Comparison of ENCODE assay signal across 8 cellular contexts in the genomic region with DNA sequence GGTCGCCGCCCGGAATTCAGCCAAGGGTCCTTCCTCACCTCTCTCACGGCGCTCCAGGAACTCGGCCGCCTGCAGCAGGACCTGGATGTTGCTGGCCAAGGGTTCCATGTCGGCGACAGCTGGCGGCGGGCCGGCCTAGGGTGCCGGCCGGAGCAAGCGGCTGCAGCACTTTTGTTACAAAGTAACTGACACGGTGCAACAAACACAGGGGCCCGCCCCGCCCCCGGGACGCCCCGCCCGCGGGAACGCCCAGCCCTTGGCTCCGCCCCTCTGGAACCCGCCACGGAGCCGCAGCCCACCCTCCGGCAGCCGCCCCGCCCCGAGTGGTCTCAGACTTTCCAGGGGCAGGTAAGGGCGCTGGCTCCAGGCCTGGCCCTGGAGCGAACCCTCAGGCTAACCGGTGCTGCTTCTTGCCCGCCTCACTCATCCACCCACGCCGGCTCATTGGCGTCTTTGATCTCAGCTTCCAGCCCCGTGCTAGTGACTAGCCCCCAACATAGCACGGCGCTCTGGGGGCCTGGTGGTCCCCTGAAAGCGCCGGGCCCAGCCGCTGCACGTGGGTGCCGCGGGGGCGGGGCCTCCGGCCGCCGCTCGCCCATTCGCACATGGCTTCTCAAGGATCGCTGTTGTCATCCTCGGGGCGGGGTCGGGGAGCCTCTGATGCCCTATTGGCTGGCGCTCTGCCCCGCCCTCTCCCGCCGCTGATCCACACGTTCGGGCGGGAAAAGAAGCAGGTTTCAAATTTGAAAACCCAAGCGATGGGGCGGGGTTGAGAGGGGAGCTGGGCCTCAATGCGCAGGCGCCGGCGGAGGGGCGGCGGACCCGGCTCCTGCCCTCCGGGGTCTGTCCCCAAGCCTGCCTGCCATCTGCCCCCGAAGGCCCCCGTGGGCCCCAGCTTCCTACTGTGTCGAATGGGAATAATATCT. TPM values are rescaled to one million over a fixed set of nuclear protein-coding genes. Genes with fewer than 3 reads are reported as not detected.
DNase-seq lines count a peak whose midpoint lies in the region; ATAC-seq, FAIRE-seq and TF ChIP-seq lines count a peak whose summit lies in the region.

A gene with protein sequence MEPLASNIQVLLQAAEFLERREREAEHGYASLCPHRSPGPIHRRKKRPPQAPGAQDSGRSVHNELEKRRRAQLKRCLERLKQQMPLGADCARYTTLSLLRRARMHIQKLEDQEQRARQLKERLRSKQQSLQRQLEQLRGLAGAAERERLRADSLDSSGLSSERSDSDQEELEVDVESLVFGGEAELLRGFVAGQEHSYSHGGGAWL (minus strand): TSS at position 176 of the 926 bp plus-strand sequence. CDS start 68 bp downstream, at position 108.

- DNase-seq in BJ (ENCODE audit: low read depth) (peak; percentile 62), GM19239 (ENCODE audit: insufficient read length, low spot score) (peak; percentile 82), NCI-H510A (lab: John Stamatoyannopoulos, UW) (peak; percentile 89), cerebellar cortex (ENCODE audit: low spot score) (peak; percentile 96), kidney tubule cell (ENCODE audit: low spot score) (peak; percentile 95)
- DNase-seq in activated CD4-positive, CD25-positive, alpha-beta regulatory T cell treated with anti-CD3 and anti-CD28 coated beads, Interleukin-2, amount 50 U/mL, for 72 hours: peak; percentile 94
- DNase-seq in stimulated activated CD4-positive, alpha-beta T cell treated with anti-CD3 and anti-CD28 coated beads, Interleukin-1b, Interleukin-23, amount 100 ng/mL, for 1 hour (ENCODE audit: low read depth in 2 of 2): peak; percentile 85 to 92

- no peak for TF ChIP-seq CTCF in BJ (IDR thresholded peaks at IDR 0.05; ENCODE audit: insufficient read depth, low read depth, low read length)

- peak within 1 kb of the TSS; percentile 66 for H3K4me3 ChIP-seq in BJ (ENCODE audit: low read depth, low read length)

- POLR2A ChIA-PET in BJ (lab: Charles Lee): no interaction called here

- peak; percentile 97 for FAIRE-seq in GM19239 (lab: Jason Lieb, UNC)

- peaks cover 4% of the 10 kb centered on the region for H3K36me3 ChIP-seq in BJ (ENCODE audit: control insufficient read depth, insufficient read depth, low read length)

- CTCF ChIA-PET in BJ (lab: Yijun Ruan, JAX): interaction anchor here (0.6 to 6.8 kb wide), 4 partner anchors 92 to 189 kb away, joined by 3 to 38 read pairs (median 9); no protein-coding TSS in a partner anchor

- peak; percentile 68 for ATAC-seq in HG03439 (IDR thresholded peaks at IDR 0.05; ENCODE audit: unreplicated experiment)

- H3K27me3 ChIP-seq in BJ (ENCODE audit: control insufficient read depth, insufficient read depth, low read length): no peaks in the 10 kb centered on the region

RNA-seq across cellular contexts. Expression of the gene that starts here (rescaled TPM):
- 11.8 and 18.1 TPM in 2 replicates for polyA plus RNA-seq in BJ (2011; rRNA removed)
- 4.2 and 5.2 TPM in 2 replicates for polyA minus RNA-seq in BJ (2011; rRNA and poly(A)+ RNA removed)

Comparison
In these comparisons a context has a peak if more than half of its experiments do, and no peak if none do; other contexts are left out.
1. Peak in every context shown above with its lines: DNase-seq, ATAC-seq and H3K4me3 ChIP-seq.